Comparison of ENCODE assay signal across 29 cellular contexts in the genomic region with DNA sequence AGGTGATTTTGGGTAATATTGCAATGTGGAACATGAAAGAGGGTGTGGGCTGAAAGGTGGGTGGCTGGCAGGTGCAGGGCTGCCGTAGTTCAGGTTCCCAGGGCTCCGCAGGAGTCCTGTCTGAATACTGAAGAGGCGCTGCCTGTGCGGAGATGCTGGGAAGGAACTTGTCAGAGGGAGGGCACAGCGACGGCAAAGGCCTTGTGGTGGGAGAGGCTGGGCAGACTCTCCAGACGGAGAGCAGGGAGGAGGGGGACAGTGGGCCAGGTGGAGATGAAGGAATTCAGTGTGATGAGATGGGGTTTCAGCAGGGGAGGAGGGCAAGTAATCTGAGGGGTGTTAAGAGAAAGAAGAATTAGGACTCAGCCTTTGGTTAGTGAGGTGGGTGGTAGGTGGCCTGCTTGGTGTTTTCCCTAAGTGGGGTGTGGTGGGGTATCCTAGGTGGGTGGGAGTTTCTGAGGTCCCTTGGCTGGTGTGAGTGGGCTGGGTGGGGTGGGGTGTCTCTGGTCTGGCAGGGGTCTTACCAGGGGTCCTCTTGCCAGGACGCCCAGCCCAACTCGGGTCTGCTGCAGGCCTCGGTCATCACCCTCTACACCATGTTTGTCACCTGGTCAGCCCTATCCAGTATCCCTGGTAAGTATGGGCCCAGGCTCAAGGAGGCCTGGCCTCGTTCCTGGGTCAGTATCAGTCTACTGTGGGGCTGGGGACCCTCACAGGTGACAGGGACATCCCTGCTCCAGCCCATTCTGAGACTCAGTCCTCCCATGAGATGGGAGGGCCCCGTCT. TPM values are rescaled to one million over a fixed set of nuclear protein-coding genes. Genes with fewer than 3 reads are reported as not detected.
"Had no signal": no experiment of that assay in that cellular context is flagged by ENCODE, and none has a peak within 500 bp of the region (broad histone marks: within the 10 kb centered on the region; RNA-seq: fewer than 3 reads in every experiment).

No MANE protein-coding gene starts in this region.

- H3K4me1 Mint-ChIP-seq: activated CD4-positive, alpha-beta T cell treated with anti-CD3 and anti-CD28 coated beads, Interleukin-2, amount 10 ng/mL, durations not matched to agents 24 days and 14 days; activated naive CD4-positive, alpha-beta T cell treated with anti-CD3 and anti-CD28 coated beads, Interleukin-2, amount 50 U/mL, for 24 hours; mesothelial cell of epicardium had no signal

- H3K36me3 Mint-ChIP-seq: activated CD4-positive, alpha-beta memory T cell treated with anti-CD3 and anti-CD28 coated beads for 36 hours; activated naive CD4-positive, alpha-beta T cell treated with anti-CD3 and anti-CD28 coated beads, Interleukin-2, amount 50 U/mL, for 24 hours; naive thymus-derived CD8-positive, alpha-beta T cell had no signal

- H3K36me3 ChIP-seq: cardiac muscle cell, gastroesophageal sphincter, prostate gland, transverse colon, uterus, WERI-Rb-1 had no signal

- H3K9me3 Mint-ChIP-seq: activated CD4-positive, alpha-beta memory T cell treated with anti-CD3 and anti-CD28 coated beads for 36 hours; activated CD4-positive, alpha-beta T cell treated with anti-CD3 and anti-CD28 coated beads, Interleukin-2, amount 10 ng/mL, durations not matched to agents 24 days and 14 days; activated naive CD4-positive, alpha-beta T cell treated with anti-CD3 and anti-CD28 coated beads, Interleukin-2, amount 50 U/mL, for 24 hours; mesothelial cell of epicardium; naive thymus-derived CD8-positive, alpha-beta T cell; T-helper 1 cell treated with Interleukin-12 subunit alpha and Interleukin-12 subunit beta and Interleukin-4 antibody, amounts not matched to agents 30 μg/mL and 1 μg/mL, for 36 hours had no signal

- H3K4me3 ChIP-seq: body of pancreas, cardiac muscle cell, coronary artery, dorsolateral prefrontal cortex, gastroesophageal sphincter, hepatocyte, prostate gland, smooth muscle cell, transverse colon, uterus had no signal

- H3K27ac Mint-ChIP-seq: activated CD4-positive, alpha-beta memory T cell treated with anti-CD3 and anti-CD28 coated beads for 36 hours; activated CD4-positive, alpha-beta T cell treated with anti-CD3 and anti-CD28 coated beads, Interleukin-2, amount 10 ng/mL, durations not matched to agents 24 days and 14 days; activated naive CD4-positive, alpha-beta T cell treated with anti-CD3 and anti-CD28 coated beads, Interleukin-2, amount 50 U/mL, for 24 hours; mesothelial cell of epicardium; T-helper 1 cell treated with Interleukin-12 subunit alpha and Interleukin-12 subunit beta and Interleukin-4 antibody, amounts not matched to agents 30 μg/mL and 1 μg/mL, for 36 hours had no signal

- H3K27me3 ChIP-seq: body of pancreas, cardiac muscle cell, hepatocyte, transverse colon, uterus had no signal

- H3K4me2 ChIP-seq: hepatocyte, smooth muscle cell had no signal

- H3K4me3 Mint-ChIP-seq: activated CD4-positive, alpha-beta memory T cell treated with anti-CD3 and anti-CD28 coated beads for 36 hours; activated CD4-positive, alpha-beta T cell treated with anti-CD3 and anti-CD28 coated beads, Interleukin-2, amount 10 ng/mL, durations not matched to agents 24 days and 14 days; activated naive CD4-positive, alpha-beta T cell treated with anti-CD3 and anti-CD28 coated beads, Interleukin-2, amount 50 U/mL, for 24 hours; mesothelial cell of epicardium; naive thymus-derived CD8-positive, alpha-beta T cell; T-helper 1 cell treated with Interleukin-12 subunit alpha and Interleukin-12 subunit beta and Interleukin-4 antibody, amounts not matched to agents 30 μg/mL and 1 μg/mL, for 36 hours had no signal

- H3K27ac ChIP-seq: body of pancreas, cardiac muscle cell, coronary artery, dorsolateral prefrontal cortex, gastroesophageal sphincter, hepatocyte, prostate gland, transverse colon, uterus, WERI-Rb-1 had no signal

- ATAC-seq: body of pancreas; gastroesophageal sphincter; left colon; naive thymus-derived CD8-positive, alpha-beta T cell had no signal

- H3K9me3 ChIP-seq: body of pancreas, gastroesophageal sphincter, prostate gland, transverse colon, uterus had no signal

- H3K4me1 ChIP-seq: body of pancreas, gastroesophageal sphincter, prostate gland, uterus had no signal

- DNase-seq: activated CD4-positive, alpha-beta memory T cell treated with anti-CD3 and anti-CD28 coated beads for 36 hours; activated CD4-positive, alpha-beta T cell treated with anti-CD3 and anti-CD28 coated beads, Interleukin-2, amount 10 ng/mL, durations not matched to agents 24 days and 14 days; activated CD4-positive, CD25-positive, alpha-beta regulatory T cell treated with anti-CD3 and anti-CD28 coated beads, Interleukin-2, amount 50 U/mL, for 72 hours; activated CD8-positive, alpha-beta memory T cell treated with anti-CD3 and anti-CD28 coated beads, Interleukin-2, amount 50 U/mL, for 4 hours; activated T-cell treated with anti-CD3 and anti-CD28 coated beads, Interleukin-2, amount 50 U/mL, for 1 hour; anterior cingulate cortex; body of pancreas; effector memory CD4-positive, alpha-beta T cell; naive thymus-derived CD8-positive, alpha-beta T cell; retina; stimulated activated CD4-positive, alpha-beta T cell treated with anti-CD3 and anti-CD28 coated beads, Interleukin-15, amount 100 ng/mL, for 24 hours; stimulated activated CD4-positive, alpha-beta T cell treated with anti-CD3 and anti-CD28 coated beads, Interleukin-2, amount 100 ng/mL, for 24 hours; stimulated activated naive CD4-positive, alpha-beta T cell treated with Interleukin-2 at 50 U/mL for 16 hours; T-helper 9 cell; uterus; WERI-Rb-1 had no signal

- H2AFZ ChIP-seq: hepatocyte had no signal

RNA-seq across cellular contexts. Expression of a gene that starts 15.6 kb away (rescaled TPM):
- total RNA-seq: activated CD4-positive, alpha-beta T cell treated with anti-CD3 and anti-CD28 coated beads, Interleukin-2, amount 10 ng/mL, durations not matched to agents 24 days and 14 days; naive thymus-derived CD8-positive, alpha-beta T cell had no signal
- polyA plus RNA-seq: naive thymus-derived CD8-positive, alpha-beta T cell had no signal

RNA-seq across cellular contexts. Expression of a gene that starts 55.8 kb away (rescaled TPM):
- total RNA-seq: activated CD4-positive, alpha-beta memory T cell treated with anti-CD3 and anti-CD28 coated beads for 36 hours; activated CD4-positive, alpha-beta T cell treated with anti-CD3 and anti-CD28 coated beads, Interleukin-2, amount 10 ng/mL, durations not matched to agents 24 days and 14 days; activated CD8-positive, alpha-beta memory T cell treated with anti-CD3 and anti-CD28 coated beads for 36 hours; naive thymus-derived CD8-positive, alpha-beta T cell had no signal
- polyA plus RNA-seq: naive thymus-derived CD8-positive, alpha-beta T cell had no signal
